Comparison of ENCODE assay signal across 8 cellular contexts in the genomic region with DNA sequence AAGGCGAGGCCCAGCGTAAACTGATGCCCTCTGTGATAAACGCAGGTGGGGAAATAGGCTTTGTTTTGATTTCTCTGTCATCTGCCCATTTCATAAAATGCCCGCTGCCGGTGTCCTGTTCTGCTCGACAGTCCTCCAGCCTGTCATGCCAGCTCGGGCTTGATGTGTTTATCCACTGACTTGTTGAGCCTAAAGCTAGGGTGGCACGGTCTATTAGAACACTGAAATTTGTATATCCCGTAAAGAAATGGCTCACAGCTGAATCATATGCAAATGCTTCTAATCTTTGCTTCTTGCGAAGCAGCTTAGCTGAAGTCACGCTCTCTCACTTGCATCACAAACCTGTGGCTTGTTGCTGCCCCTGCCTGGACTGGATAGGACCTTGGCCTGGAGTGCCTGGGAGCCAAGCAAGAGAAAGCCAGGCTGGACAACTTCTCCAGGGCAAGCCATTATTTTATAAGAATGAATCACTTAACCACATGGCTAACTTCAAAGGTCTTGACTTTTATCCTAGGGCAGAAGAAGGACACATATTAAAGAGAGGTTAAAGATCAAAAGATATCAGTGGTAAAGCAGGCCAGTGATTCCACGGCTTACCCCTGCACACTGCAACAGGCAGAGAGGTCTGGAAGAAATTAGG. TPM values are rescaled to one million over a fixed set of nuclear protein-coding genes. Genes with fewer than 3 reads are reported as not detected.
A peak's percentile ranks its signal among the peaks of the same experiment; 100 is the strongest.
DNase-seq lines count a peak whose midpoint lies in the region; TF ChIP-seq lines count a peak whose summit lies in the region.

No MANE protein-coding gene starts in this region.

- no peaks in the 10 kb centered on the region for H3K27me3 ChIP-seq in Peyer's patch
- no peaks in the 10 kb centered on the region for H3K27me3 ChIP-seq in skeletal muscle satellite cell (ENCODE audit: control insufficient read depth, insufficient read depth, low read length)
- H3K27me3 ChIP-seq in ovary = no peaks in the 10 kb centered on the region

- no peak for TF ChIP-seq EP300 in ovary (IDR thresholded peaks at IDR 0.05)

- H3K4me3 ChIP-seq in Peyer's patch (peak overlapping the region in 1 of 4 donors; percentile 10), fibroblast of pulmonary artery (replicated peaks; ENCODE audit: low read depth, low read length) (no peak overlapping the region), skeletal muscle satellite cell (ENCODE audit: low read length) (no peak overlapping the region), ovary (no peak overlapping the region)

- intact Hi-C loops in ovary (cut with DNase I) = no loop called here

- peak overlapping the region; percentile 39 for H3K4me2 ChIP-seq in skeletal muscle satellite cell (ENCODE audit: low read length)

- TF ChIP-seq CTCF in Peyer's patch (IDR thresholded peaks at IDR 0.05) (peak in 2 of 6 experiments; percentile 21 to 43), fibroblast of pulmonary artery (IDR thresholded peaks at IDR 0.05; ENCODE audit: low read length, missing control alignments) (peak; percentile 10), ovary (IDR thresholded peaks at IDR 0.05) (no peak)

- WGBS in ovary, 3 donors = 79 to 81% (median 79%) methylated on average over 12 of the region's 12 CpGs

- DNase-seq in DMS53 (lab: John Stamatoyannopoulos, UW) (peak; percentile 13), DMS53 treated with DMSO at 0.1 percent for 48 hours (lab: John Stamatoyannopoulos, UW; ENCODE audit: unreplicated experiment) (no peak), Peyer's patch (peak; percentile 49 to 86 (median 71)), fibroblast of pulmonary artery (ENCODE audit: low read depth) (peak; percentile 97), ovary (no peak), NCI-H510A (lab: John Stamatoyannopoulos, UW) (no peak), OCI-M2 (lab: John Stamatoyannopoulos, UW; ENCODE audit: unreplicated experiment) (no peak)

- H3K9ac ChIP-seq in skeletal muscle satellite cell (ENCODE audit: low read depth, low read length) = peak overlapping the region; percentile 43

- TF ChIP-seq POLR2A in Peyer's patch (IDR thresholded peaks at IDR 0.05) (no peak), ovary (IDR thresholded peaks at IDR 0.05) (no peak)

- peaks cover 0 to 42% (median 0%) of the 10 kb centered on the region in 3 donors for H3K36me3 ChIP-seq in Peyer's patch
- H3K36me3 ChIP-seq in skeletal muscle satellite cell (ENCODE audit: insufficient read depth, low read length) = no peaks in the 10 kb centered on the region
- H3K36me3 ChIP-seq in ovary = no peaks in the 10 kb centered on the region

- H3K27ac ChIP-seq in Peyer's patch = peak overlapping the region; percentile 34 to 86 (median 62)
- H3K27ac ChIP-seq in ovary = no peak overlapping the region

- H3K4me1 ChIP-seq in Peyer's patch (peaks cover 0 to 31% (median 8%) of the 10 kb centered on the region in 4 donors), skeletal muscle satellite cell (ENCODE audit: control insufficient read depth, insufficient read depth, low read length) (peaks cover 28% of the 10 kb centered on the region), ovary (ENCODE audit: insufficient read depth) (no peaks in the 10 kb centered on the region)

- H3K9me3 ChIP-seq in Peyer's patch (no peaks in the 10 kb centered on the region), skeletal muscle satellite cell (replicated peaks; ENCODE audit: low read length) (no peaks in the 10 kb centered on the region), ovary (no peaks in the 10 kb centered on the region)

RNA-seq across cellular contexts. Expression of a gene that starts 33.1 kb away (rescaled TPM):
- 100 to 1,000 TPM in 2 of 4 donors, 10 to 100 TPM in 2; 75.9 to 143 (median 106) TPM for total RNA-seq in Peyer's patch
- not detected in 2 replicates for total RNA-seq in skeletal muscle satellite cell (2012; rRNA removed)
- total RNA-seq in ovary = 100 to 1,000 TPM in 1 of 7 donors, 10 to 100 TPM in 1, 1 to 10 TPM in 3, under 1 TPM in 1, not detected in 1; 0.35 to 102 (median 9.0) TPM
- under 1 TPM; 0.06 to 0.13 TPM for polyA plus RNA-seq in ovary

Comparison
In these comparisons a context has a peak if more than half of its experiments do, and no peak if none do; other contexts are left out.
1. DNase-seq: peak in DMS53 (single experiment), Peyer's patch (3 of 3) and fibroblast of pulmonary artery (single experiment); none in DMS53 treated with DMSO at 0.1 percent for 48 hours (single experiment), ovary (0 of 5), NCI-H510A (single experiment) and OCI-M2 (single experiment).
2. H3K27ac ChIP-seq: peak in Peyer's patch (4 of 4); none in ovary (0 of 2).